ENCODE assay signal across 10 cellular contexts in the genomic region with DNA sequence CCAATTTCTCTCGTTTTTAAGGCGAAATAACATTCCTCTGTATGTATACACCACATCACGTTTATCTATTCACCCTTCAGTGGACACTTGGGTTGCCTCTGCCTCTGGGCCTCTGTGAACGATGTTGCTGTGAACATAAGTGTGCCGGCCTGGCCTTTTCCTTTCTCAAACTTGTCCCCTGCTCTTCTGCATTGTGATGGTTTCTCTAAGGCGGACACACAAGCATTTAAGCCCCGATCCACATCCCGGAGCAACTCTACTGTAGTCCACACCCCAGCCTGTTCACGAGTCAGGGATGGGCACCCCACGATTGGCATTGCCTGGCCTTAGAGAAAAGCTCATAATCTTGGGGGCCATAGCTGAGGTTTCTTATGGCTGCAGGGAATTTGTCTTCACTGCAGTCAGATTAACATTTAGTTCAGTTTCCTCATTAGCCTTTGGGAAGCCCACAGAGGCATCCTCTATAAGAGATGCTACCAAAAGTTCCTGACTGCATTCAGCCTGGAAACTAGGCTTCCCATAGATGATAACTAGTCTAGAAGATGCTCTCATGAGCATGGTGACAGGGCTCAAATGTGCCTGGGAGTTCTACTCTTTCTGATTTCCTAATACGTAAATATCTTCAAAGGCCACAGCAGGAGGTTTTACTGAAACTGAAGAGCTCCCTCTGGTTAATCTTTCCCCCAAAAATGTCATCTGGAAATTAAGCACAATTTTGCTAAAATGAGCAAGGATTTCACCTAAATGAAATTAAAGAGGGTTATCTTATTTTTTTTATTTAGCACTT. TPM values are rescaled to one million over a fixed set of nuclear protein-coding genes. Genes with fewer than 3 reads are reported as not detected.
DNase-seq lines count a peak whose midpoint lies in the region; ATAC-seq lines count a peak whose summit lies in the region.
"Had no signal": no experiment of that assay in that cellular context is flagged by ENCODE, and none has a peak within 500 bp of the region (broad histone marks: within the 10 kb centered on the region; RNA-seq: fewer than 3 reads in every experiment).

No MANE protein-coding gene starts in this region.

- H3K9me3 Mint-ChIP-seq in T-cell (no peaks in the 10 kb centered on the region), immature natural killer cell (no peaks in the 10 kb centered on the region)
- no peaks in the 10 kb centered on the region for H3K9me3 Mint-ChIP-seq in stimulated activated naive CD8-positive, alpha-beta T cell treated with anti-CD3 and anti-CD28 coated beads, Interleukin-15, amount 100 ng/mL, for 72 hours
- H3K9me3 Mint-ChIP-seq: endodermal cell had no signal

- no peaks in the 10 kb centered on the region for H3K27me3 Mint-ChIP-seq in T-cell
- peaks cover 4 to 7% (median 7%) of the 10 kb centered on the region in 3 donors for H3K27me3 Mint-ChIP-seq in immature natural killer cell (ENCODE audit: low read depth in 3 of 3)
- no peaks in the 10 kb centered on the region for H3K27me3 Mint-ChIP-seq in stimulated activated naive CD8-positive, alpha-beta T cell treated with anti-CD3 and anti-CD28 coated beads, Interleukin-15, amount 100 ng/mL, for 72 hours

- ATAC-seq in T-cell (replicated peaks in 1 of 4): no peak
- ATAC-seq in stimulated activated naive CD8-positive, alpha-beta T cell treated with anti-CD3 and anti-CD28 coated beads, Interleukin-15, amount 100 ng/mL, for 72 hours: no peak

- peaks cover 33% of the 10 kb centered on the region for H3K36me3 Mint-ChIP-seq in T-cell
- no peaks in the 10 kb centered on the region for H3K36me3 Mint-ChIP-seq in immature natural killer cell

- POLR2A ChIA-PET in T-cell (lab: Charles Lee): interaction anchor here (0.5 to 3.0 kb wide), 14 partner anchors 9 to 394 kb away, joined by 3 to 42 read pairs (median 4); partner anchors contain the start of gene GINM1 (in 1 of the 2)

- H3K4me1 Mint-ChIP-seq in T-cell (peaks cover 60 to 65% (median 62%) of the 10 kb centered on the region in 3 donors), immature natural killer cell (peaks cover 28 to 44% of the 10 kb centered on the region in 2 donors)
- H3K4me1 Mint-ChIP-seq in stimulated activated naive CD8-positive, alpha-beta T cell treated with anti-CD3 and anti-CD28 coated beads, Interleukin-15, amount 100 ng/mL, for 72 hours: peaks cover 80% of the 10 kb centered on the region

- DNase-seq in activated CD8-positive, alpha-beta memory T cell treated with anti-CD3 and anti-CD28 coated beads for 24 hours: peak; percentile 64
- DNase-seq in activated CD8-positive, alpha-beta memory T cell treated with anti-CD3 and anti-CD28 coated beads, Interleukin-2, amount 50 U/mL, for 4 hours: no peak
- DNase-seq in T-cell: no peak
- DNase-seq in immature natural killer cell: no peak
- DNase-seq in stimulated activated naive CD8-positive, alpha-beta T cell treated with anti-CD3 and anti-CD28 coated beads, Interleukin-15, amount 100 ng/mL, for 72 hours: no peak
- no peak for DNase-seq in effector CD4-positive, alpha-beta T cell
- DNase-seq in NCI-H446 (lab: John Stamatoyannopoulos, UW): no peak
- DNase-seq in NCI-H510A (lab: John Stamatoyannopoulos, UW): no peak
- DNase-seq: NCI-H1105 had no signal

- H3K4me3 Mint-ChIP-seq in T-cell: peak overlapping the region; percentile 85 to 92 (median 91)
- H3K4me3 Mint-ChIP-seq in immature natural killer cell: peak overlapping the region in 4 of 5 donors; percentile 11 to 83 (median 26)
- peak overlapping the region; percentile 97 to 98 for H3K4me3 Mint-ChIP-seq in stimulated activated naive CD8-positive, alpha-beta T cell treated with anti-CD3 and anti-CD28 coated beads, Interleukin-15, amount 100 ng/mL, for 72 hours
- H3K4me3 Mint-ChIP-seq: endodermal cell had no signal

- CTCF ChIA-PET in T-cell (lab: Charles Lee): interaction anchor here (0.5 to 2.6 kb wide), 16 partner anchors 11 to 1020 kb away, joined by 3 to 23 read pairs (median 4); no protein-coding TSS in a partner anchor

- peak overlapping the region; percentile 99 for H3K27ac Mint-ChIP-seq in T-cell
- H3K27ac Mint-ChIP-seq in immature natural killer cell: peak overlapping the region in 3 of 6 donors; percentile 73 to 90 (median 85)
- peak overlapping the region; percentile 99 for H3K27ac Mint-ChIP-seq in stimulated activated naive CD8-positive, alpha-beta T cell treated with anti-CD3 and anti-CD28 coated beads, Interleukin-15, amount 100 ng/mL, for 72 hours
- H3K27ac Mint-ChIP-seq: endodermal cell had no signal

RNA-seq across cellular contexts. Expression of gene ZC3H12D, which starts 0.8 kb away (rescaled TPM):
- total RNA-seq in T-cell: 100 to 1,000 TPM in 3 of 5 donors, 10 to 100 TPM in 2; 48.2 to 117 (median 107) TPM
- polyA plus RNA-seq in immature natural killer cell: not detected

Comparison
In these comparisons a context has a peak if more than half of its experiments do, and no peak if none do; other contexts are left out.
1. H3K4me3 Mint-ChIP-seq: peak in every context shown above with its lines; median percentile 98 in stimulated activated naive CD8-positive, alpha-beta T cell treated with anti-CD3 and anti-CD28 coated beads, Interleukin-15, amount 100 ng/mL, for 72 hours; 91 in T-cell; 26 in immature natural killer cell.